ENCODE assay signal across 35 cellular contexts in genomic region chr2:182473635-182474034, GRCh38. TPM values are rescaled to one million over a fixed set of nuclear protein-coding genes. Genes with fewer than 3 reads are reported as not detected.
"Had no signal": no experiment of that assay in that cellular context is flagged by ENCODE, and none has a peak within 500 bp of the region (broad histone marks: within the 10 kb centered on the region; RNA-seq: fewer than 3 reads in every experiment).

No MANE protein-coding gene starts in this region.

- H3K9me3 ChIP-seq: adrenal gland, body of pancreas had no signal

- ATAC-seq: activated naive CD4-positive, alpha-beta T cell treated with anti-CD3 and anti-CD28 coated beads, Interleukin-2, amount 50 U/mL, for 72 hours; activated naive CD8-positive, alpha-beta T cell treated with anti-CD3 and anti-CD28 coated beads, Interleukin-2, amount 50 U/mL, for 24 hours; activated T-cell treated with anti-CD3 and anti-CD28 coated beads, Interleukin-2, amount 50 U/mL, for 4 hours; activated T-cell treated with anti-CD3 and anti-CD28 coated beads, Interleukin-2, amount 50 U/mL, for 72 hours; activated T-helper 17 cell treated with anti-CD3 and anti-CD28 coated beads, Interleukin-2, amount 50 U/mL, for 72 hours; body of pancreas had no signal

- DNase-seq: activated effector memory CD4-positive, alpha-beta T cell treated with anti-CD3 and anti-CD28 coated beads, Interleukin-2, amount 50 U/mL, for 16 hours; activated effector memory CD4-positive, alpha-beta T cell treated with Interleukin-2 at 50 U/mL for 16 hours; activated gamma-delta T cell; activated gamma-delta T cell treated with Interleukin-2 at 50 U/mL for 16 hours; activated naive CD4-positive, alpha-beta T cell; activated naive CD4-positive, alpha-beta T cell treated with anti-CD3 and anti-CD28 coated beads for 36 hours; activated naive CD4-positive, alpha-beta T cell treated with anti-CD3 and anti-CD28 coated beads, Interleukin-2, amount 10 ng/mL, durations not matched to agents 7 days and 5 days; activated naive CD4-positive, alpha-beta T cell treated with anti-CD3 and anti-CD28 coated beads, Interleukin-2, amount 50 U/mL, for 16 hours; activated naive CD4-positive, alpha-beta T cell treated with Interleukin-2 at 50 U/mL for 16 hours; activated naive CD8-positive, alpha-beta T cell treated with anti-CD3 and anti-CD28 coated beads for 36 hours; activated naive CD8-positive, alpha-beta T cell treated with anti-CD3 and anti-CD28 coated beads, Interleukin-2, amount 10 ng/mL, durations not matched to agents 7 days and 5 days; activated naive CD8-positive, alpha-beta T cell treated with anti-CD3 and anti-CD28 coated beads, Interleukin-2, amount 50 U/mL, for 24 hours; activated T-cell treated with anti-CD3 and anti-CD28 coated beads, Interleukin-2, amount 50 U/mL, for 24 hours; activated T-cell treated with anti-CD3 and anti-CD28 coated beads, Interleukin-2, amount 50 U/mL, for 4 hours; activated T-cell treated with anti-CD3 and anti-CD28 coated beads, Interleukin-2, amount 50 U/mL, for 48 hours; activated T-cell treated with anti-CD3 and anti-CD28 coated beads, Interleukin-2, amount 50 U/mL, for 72 hours; adrenal gland; amniotic stem cell; amygdala; anterior cingulate cortex; aorta; body of pancreas; brain microvascular endothelial cell; caudate nucleus; central memory CD4-positive, alpha-beta T cell; cerebellar nuclear complex had no signal

- H3K36me3 ChIP-seq: adrenal gland, ascending aorta, brain microvascular endothelial cell, breast epithelium, cardiac muscle cell had no signal

- H3K4me1 ChIP-seq: adrenal gland, ascending aorta, body of pancreas, breast epithelium had no signal

- H3K4me3 ChIP-seq: adrenal gland, ascending aorta, body of pancreas, breast epithelium, cardiac muscle cell had no signal

- H3K27me3 ChIP-seq: adrenal gland, ascending aorta, body of pancreas, brain microvascular endothelial cell, breast epithelium, cardiac muscle cell had no signal

- FAIRE-seq: astrocyte, bronchial epithelial cell had no signal

- H3K27ac ChIP-seq: adrenal gland, ascending aorta, body of pancreas, brain microvascular endothelial cell, breast epithelium, cardiac muscle cell had no signal

RNA-seq across cellular contexts. Expression of gene PDE1A, which starts 46.8 kb away (rescaled TPM):
- total RNA-seq: activated naive CD4-positive, alpha-beta T cell treated with anti-CD3 and anti-CD28 coated beads for 36 hours; activated naive CD4-positive, alpha-beta T cell treated with anti-CD3 and anti-CD28 coated beads, Interleukin-2, amount 50 U/mL, for 72 hours; activated naive CD8-positive, alpha-beta T cell treated with anti-CD3 and anti-CD28 coated beads for 36 hours; activated naive CD8-positive, alpha-beta T cell treated with anti-CD3 and anti-CD28 coated beads, Interleukin-2, amount 10 ng/mL, durations not matched to agents 7 days and 5 days; activated T-cell treated with anti-CD3 and anti-CD28 coated beads, Interleukin-2, amount 50 U/mL, for 4 hours; activated T-cell treated with anti-CD3 and anti-CD28 coated beads, Interleukin-2, amount 50 U/mL, for 72 hours; activated T-helper 1 cell treated with anti-CD3 and anti-CD28 coated beads, Interleukin-12 subunit alpha, Interleukin-12 subunit beta, Interleukin-2, Interleukin-4 antibody, amounts not matched to agents 30 ng/mL and 10 ng/mL and 1 ng/mL, durations not matched to agents 14 hours and 24 hours and 36 hours; activated T-helper 17 cell treated with anti-CD3 and anti-CD28 coated beads, Interleukin-2, amount 50 U/mL, for 72 hours; activated T-helper 2 cell treated with anti-CD3 and anti-CD28 coated beads, Interferon-gamma antibody, Interleukin-2, Interleukin-4, amounts not matched to agents 10 μg/mL and 5 μg/mL and 100 μg/mL, durations not matched to agents 14 hours and 24 hours and 36 hours had no signal
